11 cellular contexts compared by ENCODE assay signal in the genomic region with DNA sequence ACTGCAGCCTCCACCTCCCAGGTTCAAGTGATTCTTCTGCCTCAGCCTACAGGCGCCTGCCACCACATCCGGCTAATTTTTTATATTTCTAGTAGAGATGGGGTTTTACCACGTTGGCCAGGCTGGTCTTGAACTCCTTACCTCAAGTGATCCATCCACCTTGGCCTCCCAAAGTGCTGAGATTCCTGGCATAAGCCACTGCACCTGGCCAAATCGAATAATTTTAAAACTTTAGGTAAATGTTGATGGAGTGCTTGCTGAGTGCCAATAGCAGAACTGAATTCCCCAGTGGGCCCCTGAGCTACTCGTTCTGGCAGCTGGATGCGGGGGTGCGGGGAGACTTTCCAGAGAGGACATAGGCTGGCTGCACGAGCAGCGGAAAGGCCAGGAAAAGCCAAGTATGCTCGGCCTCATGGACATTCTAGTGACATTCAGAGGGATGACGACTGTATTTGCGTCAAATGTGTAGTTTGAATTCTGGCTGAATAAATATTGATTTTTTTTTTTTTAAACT. TPM values are rescaled to one million over a fixed set of nuclear protein-coding genes. Genes with fewer than 3 reads are reported as not detected.
DNase-seq lines count a peak whose midpoint lies in the region; ATAC-seq, FAIRE-seq and TF ChIP-seq lines count a peak whose summit lies in the region.
"Had no signal": no experiment of that assay in that cellular context is flagged by ENCODE, and none has a peak within 500 bp of the region (broad histone marks: within the 10 kb centered on the region; RNA-seq: fewer than 3 reads in every experiment).

No MANE protein-coding gene starts in this region.

- no peaks in the 10 kb centered on the region for H3K9me3 ChIP-seq in ascending aorta
- no peaks in the 10 kb centered on the region for H3K9me3 ChIP-seq in HepG2 (ENCODE audit: low read length)
- no peaks in the 10 kb centered on the region for H3K9me3 ChIP-seq in subcutaneous abdominal adipose tissue (ENCODE audit: control insufficient read depth in 5 of 5, low read length in 5 of 5)

- CTCF ChIA-PET in HepG2 (lab: Yijun Ruan, JAX; ENCODE audit: low intra/inter-chr PET ratio, low total read pairs), result no interaction called here

- FAIRE-seq in HepG2 (lab: Jason Lieb, UNC), result no peak
- no peak for FAIRE-seq in H54 (lab: Jason Lieb, UNC)

- H3K27me3 ChIP-seq in ascending aorta, result no peaks in the 10 kb centered on the region
- no peaks in the 10 kb centered on the region for H3K27me3 ChIP-seq in HepG2 (ENCODE audit: control insufficient read depth in 1 of 2, insufficient read depth in 2 of 2, low read length in 2 of 2)
- no peaks in the 10 kb centered on the region for H3K27me3 ChIP-seq in subcutaneous abdominal adipose tissue (ENCODE audit: control insufficient read depth in 5 of 5, insufficient read depth in 4 of 5, low read length in 5 of 5)

- DNase-seq in DMS 273 (lab: John Stamatoyannopoulos, UW; ENCODE audit: unreplicated experiment) (peak; percentile 33), DMS 273 treated with DMSO at 0.1 percent for 48 hours (lab: John Stamatoyannopoulos, UW) (no peak), ascending aorta (ENCODE audit: low spot score in 2 of 2) (peak in 1 of 2 donors; percentile 82), HepG2 (ENCODE audit: low spot score) (no peak), H54 (ENCODE audit: insufficient read length, low spot score) (no peak), COR-L47 (lab: John Stamatoyannopoulos, UW) (no peak), NCI-H526 treated with DMSO at 0.1 percent for 48 hours (lab: John Stamatoyannopoulos, UW) (no peak)
- DNase-seq: NCI-H510A treated with DMSO at 0.1 percent for 48 hours had no signal

- no peak for ATAC-seq in HepG2

- in situ Hi-C loops in HepG2 (cut with HindIII; ENCODE audit: extremely low pct_ligation_motif_present, low pct_unique_long_range_greater_than_20kb), result no loop called here

- intact Hi-C loops in ascending aorta (cut with DNase I) (loop anchor here (1.0 kb wide), 1 partner anchor 41 kb away; a partner anchor contains a TSS), HepG2 (cut with micrococcal nuclease; ENCODE audit: unreplicated experiment) (no loop called here)

- H2AFZ ChIP-seq in HepG2 (ENCODE audit: low read length), result no peak overlapping the region

- no peak overlapping the region for H3K9ac ChIP-seq in HepG2 (ENCODE audit: insufficient read depth, low read depth, low read length)
- no peak overlapping the region for H3K9ac ChIP-seq in subcutaneous abdominal adipose tissue (ENCODE audit: low read length in 5 of 5)

- H3K79me2 ChIP-seq in HepG2 (ENCODE audit: insufficient read depth, low read length), result peaks cover under 1% of the 10 kb centered on the region

- BruUV-seq in HepG2 (replicated peaks; lab: Mats Ljungman, UMichigan), result no TSS peak

- TF ChIP-seq CTCF in ascending aorta (IDR thresholded peaks at IDR 0.05), result no peak
- no peak for TF ChIP-seq CTCF in HepG2 (CRISPR knock-in tag; IDR thresholded peaks at IDR 0.05)

- H4K20me1 ChIP-seq in HepG2 (ENCODE audit: insufficient read depth, low read length), result peaks cover 9% of the 10 kb centered on the region

- WGBS in HepG2 (ENCODE audit: low lambda C conversion rate), result 90% methylated on average over 12 of the region's 12 CpGs

- no peak overlapping the region for H3K4me3 ChIP-seq in ascending aorta
- H3K4me3 ChIP-seq in HepG2 (replicated peaks in 1 of 3; ENCODE audit: insufficient read depth in 1 of 3, low read depth in 2 of 3, low read length in 3 of 3), result no peak overlapping the region
- no peak overlapping the region for H3K4me3 ChIP-seq in subcutaneous abdominal adipose tissue (ENCODE audit: low read depth in 1 of 5, low read length in 5 of 5)

- peaks cover 8 to 17% of the 10 kb centered on the region in 2 donors for H3K4me1 ChIP-seq in ascending aorta
- H3K4me1 ChIP-seq in HepG2 (ENCODE audit: insufficient read depth, low read length), result peaks cover 27% of the 10 kb centered on the region
- H3K4me1 ChIP-seq in subcutaneous abdominal adipose tissue (ENCODE audit: control insufficient read depth in 5 of 5, insufficient read depth in 5 of 5, low read length in 5 of 5), result peaks cover 5 to 35% (median 24%) of the 10 kb centered on the region in 5 donors

- TF ChIP-seq RAD21 in HepG2 (CRISPR knock-in tag; IDR thresholded peaks at IDR 0.05), result no peak

- TF ChIP-seq POLR2A in HepG2 (IDR thresholded peaks at IDR 0.05; ENCODE audit: insufficient read depth in 1 of 2, low read depth in 2 of 2, low read length in 2 of 2) (no peak), H54 (IDR thresholded peaks at IDR 0.05; ENCODE audit: low read depth, low read length) (no peak)

- POLR2A ChIA-PET in HepG2 (lab: Yijun Ruan, JAX), result interaction anchor here (1.4 to 2.3 kb wide), 3 partner anchors 16 to 338 kb away, joined by 3 to 20 read pairs (median 12); a partner anchor contains a TSS

- peaks cover 13 to 26% of the 10 kb centered on the region in 2 donors for H3K36me3 ChIP-seq in ascending aorta
- H3K36me3 ChIP-seq in HepG2 (replicated peaks in 1 of 2; ENCODE audit: control insufficient read depth in 1 of 2, insufficient read depth in 2 of 2, low read length in 2 of 2), result peaks cover 25 to 65% of the 10 kb centered on the region in 2 experiments
- H3K36me3 ChIP-seq in subcutaneous abdominal adipose tissue (ENCODE audit: control insufficient read depth in 5 of 5, insufficient read depth in 5 of 5, low read length in 5 of 5), result peaks cover 0 to 51% (median 38%) of the 10 kb centered on the region in 5 donors

- H3K27ac ChIP-seq in ascending aorta, result peak overlapping the region; percentile 75 to 80
- no peak overlapping the region for H3K27ac ChIP-seq in HepG2 (ENCODE audit: extremely low read length, insufficient read depth, low read length)
- peak overlapping the region; percentile 90 for H3K27ac ChIP-seq in subcutaneous abdominal adipose tissue (ENCODE audit: low read depth, low read length)

- H3K4me2 ChIP-seq in HepG2 (ENCODE audit: low read depth, low read length), result no peak overlapping the region

- TF ChIP-seq EP300 in HepG2 (IDR thresholded peaks at IDR 0.05; ENCODE audit: low read depth in 2 of 2, low read length in 2 of 2), result no peak
- TF ChIP-seq EP300 in HepG2 (CRISPR knock-in tag; IDR thresholded peaks at IDR 0.05; ENCODE audit: borderline replicate concordance), result no peak

RNA-seq across cellular contexts. Expression of a gene that starts 16.8 kb away (rescaled TPM):
- total RNA-seq in ascending aorta (4.4 TPM), HepG2 (2016; rRNA removed; fragmentation: Illumina TruSeq; extraction: Trizol) (13.4 and 13.6 TPM in 2 replicates)
- total RNA-seq in HepG2 (2016; cell fraction: cytosol; rRNA removed; fragmentation: Illumina TruSeq; extraction: Trizol; ENCODE audit: low read depth), result 2.6 and 2.9 TPM in 2 replicates
- total RNA-seq in HepG2 (2016; cell fraction: insoluble cytoplasmic fraction; rRNA removed; fragmentation: Illumina TruSeq; extraction: Trizol), result 12.1 and 13.9 TPM in 2 replicates
- total RNA-seq in HepG2 (2016; cell fraction: membrane; rRNA removed; fragmentation: Illumina TruSeq; extraction: Trizol), result 4.8 and 6.0 TPM in 2 replicates
- total RNA-seq in HepG2 (2016; cell fraction: nucleus; rRNA removed; fragmentation: Illumina TruSeq; extraction: Trizol), result 10.7 and 13.3 TPM in 2 replicates
- polyA plus RNA-seq in HepG2 (2011; rRNA removed), result 12.4 and 15.5 TPM in 2 replicates
- 8.6 and 12.5 TPM in 2 replicates for polyA plus RNA-seq in HepG2 (2011; cell fraction: cytosol; rRNA removed)
- 30.8 and 35.5 TPM in 2 replicates for polyA plus RNA-seq in HepG2 (2011; cell fraction: nucleus; rRNA removed)
- 7.0 and 8.7 TPM in 2 replicates for polyA plus RNA-seq in HepG2 (2012)
- polyA plus RNA-seq in HepG2 (2016; cell fraction: cytosol; fragmentation: Illumina TruSeq; extraction: Trizol; ENCODE audit: low read depth), result 1.7 and 2.3 TPM in 2 replicates
- 11.2 and 13.9 TPM in 2 replicates for polyA plus RNA-seq in HepG2 (2016; cell fraction: insoluble cytoplasmic fraction; fragmentation: Illumina TruSeq; extraction: Trizol; ENCODE audit: low read depth)
- 3.5 and 4.0 TPM in 2 replicates for polyA plus RNA-seq in HepG2 (2016; cell fraction: membrane; fragmentation: Illumina TruSeq; extraction: Trizol; ENCODE audit: low read depth)
- polyA plus RNA-seq in HepG2 (2016; cell fraction: nucleus; fragmentation: Illumina TruSeq; extraction: Trizol; ENCODE audit: insufficient read depth, low read depth), result 24.7 and 26.6 TPM in 2 replicates
- 25.6 and 44.8 TPM in 2 replicates for polyA minus RNA-seq in HepG2 (2011; rRNA and poly(A)+ RNA removed; ENCODE audit: low replicate concordance)
- 10.1 and 12.2 TPM in 2 replicates for polyA minus RNA-seq in HepG2 (2011; cell fraction: cytosol; rRNA and poly(A)+ RNA removed)
- polyA minus RNA-seq in HepG2 (2011; cell fraction: nucleus; rRNA and poly(A)+ RNA removed), result 13.0 and 15.2 TPM in 2 replicates

RNA-seq across cellular contexts. Expression of a gene that starts 37.0 kb away (rescaled TPM):
- total RNA-seq in ascending aorta, result 140 TPM
- 379 and 474 TPM in 2 replicates for total RNA-seq in HepG2 (2016; rRNA removed; fragmentation: Illumina TruSeq; extraction: Trizol)
- total RNA-seq in HepG2 (2016; cell fraction: cytosol; rRNA removed; fragmentation: Illumina TruSeq; extraction: Trizol; ENCODE audit: low read depth), result 152 and 180 TPM in 2 replicates
- total RNA-seq in HepG2 (2016; cell fraction: insoluble cytoplasmic fraction; rRNA removed; fragmentation: Illumina TruSeq; extraction: Trizol), result 390 and 529 TPM in 2 replicates
- total RNA-seq in HepG2 (2016; cell fraction: membrane; rRNA removed; fragmentation: Illumina TruSeq; extraction: Trizol), result 186 and 193 TPM in 2 replicates
- total RNA-seq in HepG2 (2016; cell fraction: nucleus; rRNA removed; fragmentation: Illumina TruSeq; extraction: Trizol), result 157 and 160 TPM in 2 replicates
- polyA plus RNA-seq in HepG2 (2011; rRNA removed), result 235 and 269 TPM in 2 replicates
- 392 and 430 TPM in 2 replicates for polyA plus RNA-seq in HepG2 (2011; cell fraction: cytosol; rRNA removed)
- polyA plus RNA-seq in HepG2 (2011; cell fraction: nucleus; rRNA removed), result 129 and 177 TPM in 2 replicates
- polyA plus RNA-seq in HepG2 (2012), result 257 and 326 TPM in 2 replicates
- polyA plus RNA-seq in HepG2 (2016; cell fraction: cytosol; fragmentation: Illumina TruSeq; extraction: Trizol; ENCODE audit: low read depth), result 191 and 202 TPM in 2 replicates
- polyA plus RNA-seq in HepG2 (2016; cell fraction: insoluble cytoplasmic fraction; fragmentation: Illumina TruSeq; extraction: Trizol; ENCODE audit: low read depth), result 553 and 620 TPM in 2 replicates
- polyA plus RNA-seq in HepG2 (2016; cell fraction: membrane; fragmentation: Illumina TruSeq; extraction: Trizol; ENCODE audit: low read depth), result 198 and 200 TPM in 2 replicates
- polyA plus RNA-seq in HepG2 (2016; cell fraction: nucleus; fragmentation: Illumina TruSeq; extraction: Trizol; ENCODE audit: insufficient read depth, low read depth), result 307 and 322 TPM in 2 replicates
- polyA minus RNA-seq in HepG2 (2011; rRNA and poly(A)+ RNA removed; ENCODE audit: low replicate concordance), result 34.3 and 99.7 TPM in 2 replicates
- polyA minus RNA-seq in HepG2 (2011; cell fraction: cytosol; rRNA and poly(A)+ RNA removed), result 87.8 and 91.0 TPM in 2 replicates
- polyA minus RNA-seq in HepG2 (2011; cell fraction: nucleus; rRNA and poly(A)+ RNA removed), result 84.2 and 94.6 TPM in 2 replicates

RNA-seq across cellular contexts. Expression of a gene that starts 41.4 kb away (rescaled TPM):
- total RNA-seq in ascending aorta, result 421 TPM
- total RNA-seq in HepG2 (2016; rRNA removed; fragmentation: Illumina TruSeq; extraction: Trizol), result 47.4 and 60.4 TPM in 2 replicates
- 101 and 115 TPM in 2 replicates for total RNA-seq in HepG2 (2016; cell fraction: cytosol; rRNA removed; fragmentation: Illumina TruSeq; extraction: Trizol; ENCODE audit: low read depth)
- total RNA-seq in HepG2 (2016; cell fraction: insoluble cytoplasmic fraction; rRNA removed; fragmentation: Illumina TruSeq; extraction: Trizol), result 43.2 and 63.0 TPM in 2 replicates
- total RNA-seq in HepG2 (2016; cell fraction: membrane; rRNA removed; fragmentation: Illumina TruSeq; extraction: Trizol), result 157 and 168 TPM in 2 replicates
- total RNA-seq in HepG2 (2016; cell fraction: nucleus; rRNA removed; fragmentation: Illumina TruSeq; extraction: Trizol), result 38.4 and 45.7 TPM in 2 replicates
- polyA plus RNA-seq in HepG2 (2011; rRNA removed), result 52.0 and 76.2 TPM in 2 replicates
- 70.1 and 111 TPM in 2 replicates for polyA plus RNA-seq in HepG2 (2011; cell fraction: cytosol; rRNA removed)
- 318 and 399 TPM in 2 replicates for polyA plus RNA-seq in HepG2 (2011; cell fraction: nucleus; rRNA removed)
- polyA plus RNA-seq in HepG2 (2012), result 33.4 and 43.8 TPM in 2 replicates
- polyA plus RNA-seq in HepG2 (2016; cell fraction: cytosol; fragmentation: Illumina TruSeq; extraction: Trizol; ENCODE audit: low read depth), result 106 and 116 TPM in 2 replicates
- polyA plus RNA-seq in HepG2 (2016; cell fraction: insoluble cytoplasmic fraction; fragmentation: Illumina TruSeq; extraction: Trizol; ENCODE audit: low read depth), result 41.2 and 50.1 TPM in 2 replicates
- 127 and 134 TPM in 2 replicates for polyA plus RNA-seq in HepG2 (2016; cell fraction: membrane; fragmentation: Illumina TruSeq; extraction: Trizol; ENCODE audit: low read depth)
- 94.3 and 97.4 TPM in 2 replicates for polyA plus RNA-seq in HepG2 (2016; cell fraction: nucleus; fragmentation: Illumina TruSeq; extraction: Trizol; ENCODE audit: insufficient read depth, low read depth)
- polyA minus RNA-seq in HepG2 (2011; rRNA and poly(A)+ RNA removed; ENCODE audit: low replicate concordance), result 183 and 195 TPM in 2 replicates
- 55.6 and 63.5 TPM in 2 replicates for polyA minus RNA-seq in HepG2 (2011; cell fraction: cytosol; rRNA and poly(A)+ RNA removed)
- 34.1 and 36.8 TPM in 2 replicates for polyA minus RNA-seq in HepG2 (2011; cell fraction: nucleus; rRNA and poly(A)+ RNA removed)

RNA-seq across cellular contexts. Expression of a gene that starts 41.9 kb away (rescaled TPM):
- total RNA-seq in ascending aorta (8.6 TPM), HepG2 (2016; rRNA removed; fragmentation: Illumina TruSeq; extraction: Trizol) (2.0 and 4.9 TPM in 2 replicates)
- total RNA-seq in HepG2 (2016; cell fraction: cytosol; rRNA removed; fragmentation: Illumina TruSeq; extraction: Trizol; ENCODE audit: low read depth), result 1.2 and 2.9 TPM in 2 replicates
- total RNA-seq in HepG2 (2016; cell fraction: insoluble cytoplasmic fraction; rRNA removed; fragmentation: Illumina TruSeq; extraction: Trizol), result 1.4 and 4.7 TPM in 2 replicates
- 2.1 and 3.5 TPM in 2 replicates for total RNA-seq in HepG2 (2016; cell fraction: membrane; rRNA removed; fragmentation: Illumina TruSeq; extraction: Trizol)
- 6.1 and 7.0 TPM in 2 replicates for total RNA-seq in HepG2 (2016; cell fraction: nucleus; rRNA removed; fragmentation: Illumina TruSeq; extraction: Trizol)
- 12.8 and 18.3 TPM in 2 replicates for polyA plus RNA-seq in HepG2 (2011; rRNA removed)
- polyA plus RNA-seq in HepG2 (2011; cell fraction: cytosol; rRNA removed), result 8.9 and 13.0 TPM in 2 replicates
- 94.5 and 107 TPM in 2 replicates for polyA plus RNA-seq in HepG2 (2011; cell fraction: nucleus; rRNA removed)
- 15.3 and 17.5 TPM in 2 replicates for polyA plus RNA-seq in HepG2 (2012)
- polyA plus RNA-seq in HepG2 (2016; cell fraction: cytosol; fragmentation: Illumina TruSeq; extraction: Trizol; ENCODE audit: low read depth), result 2.1 and 2.6 TPM in 2 replicates
- polyA plus RNA-seq in HepG2 (2016; cell fraction: insoluble cytoplasmic fraction; fragmentation: Illumina TruSeq; extraction: Trizol; ENCODE audit: low read depth), result 2.3 and 2.4 TPM in 2 replicates
- polyA plus RNA-seq in HepG2 (2016; cell fraction: membrane; fragmentation: Illumina TruSeq; extraction: Trizol; ENCODE audit: low read depth), result 2.2 and 3.1 TPM in 2 replicates
- polyA plus RNA-seq in HepG2 (2016; cell fraction: nucleus; fragmentation: Illumina TruSeq; extraction: Trizol; ENCODE audit: insufficient read depth, low read depth), result 10.1 and 13.4 TPM in 2 replicates
- 0.70 and 11.9 TPM in 2 replicates for polyA minus RNA-seq in HepG2 (2011; rRNA and poly(A)+ RNA removed; ENCODE audit: low replicate concordance)
- polyA minus RNA-seq in HepG2 (2011; cell fraction: cytosol; rRNA and poly(A)+ RNA removed), result 3.6 and 6.2 TPM in 2 replicates
- 7.0 and 7.2 TPM in 2 replicates for polyA minus RNA-seq in HepG2 (2011; cell fraction: nucleus; rRNA and poly(A)+ RNA removed)
- total RNA-seq: A172, cerebellum had no signal

RNA-seq across cellular contexts. Expression of a gene that starts 49.0 kb away (rescaled TPM):
- total RNA-seq in ascending aorta, result not detected
- total RNA-seq in HepG2 (2016; rRNA removed; fragmentation: Illumina TruSeq; extraction: Trizol), result 1.2 and 3.4 TPM in 2 replicates
- 0.97 TPM in 1 of 2 replicates, not detected in the other for total RNA-seq in HepG2 (2016; cell fraction: cytosol; rRNA removed; fragmentation: Illumina TruSeq; extraction: Trizol; ENCODE audit: low read depth)
- 0.89 and 3.4 TPM in 2 replicates for total RNA-seq in HepG2 (2016; cell fraction: insoluble cytoplasmic fraction; rRNA removed; fragmentation: Illumina TruSeq; extraction: Trizol)
- total RNA-seq in HepG2 (2016; cell fraction: membrane; rRNA removed; fragmentation: Illumina TruSeq; extraction: Trizol), result 1.1 and 1.4 TPM in 2 replicates
- 4.3 and 4.4 TPM in 2 replicates for total RNA-seq in HepG2 (2016; cell fraction: nucleus; rRNA removed; fragmentation: Illumina TruSeq; extraction: Trizol)
- polyA plus RNA-seq in HepG2 (2011; rRNA removed), result 6.9 and 7.5 TPM in 2 replicates
- 1.1 and 1.6 TPM in 2 replicates for polyA plus RNA-seq in HepG2 (2011; cell fraction: cytosol; rRNA removed)
- polyA plus RNA-seq in HepG2 (2011; cell fraction: nucleus; rRNA removed), result 68.8 and 75.7 TPM in 2 replicates
- 5.5 and 6.7 TPM in 2 replicates for polyA plus RNA-seq in HepG2 (2012)
- 0.62 and 0.70 TPM in 2 replicates for polyA plus RNA-seq in HepG2 (2016; cell fraction: cytosol; fragmentation: Illumina TruSeq; extraction: Trizol; ENCODE audit: low read depth)
- 1.5 and 1.7 TPM in 2 replicates for polyA plus RNA-seq in HepG2 (2016; cell fraction: insoluble cytoplasmic fraction; fragmentation: Illumina TruSeq; extraction: Trizol; ENCODE audit: low read depth)
- 1.4 and 1.7 TPM in 2 replicates for polyA plus RNA-seq in HepG2 (2016; cell fraction: membrane; fragmentation: Illumina TruSeq; extraction: Trizol; ENCODE audit: low read depth)
- 23.3 and 27.4 TPM in 2 replicates for polyA plus RNA-seq in HepG2 (2016; cell fraction: nucleus; fragmentation: Illumina TruSeq; extraction: Trizol; ENCODE audit: insufficient read depth, low read depth)
- polyA minus RNA-seq in HepG2 (2011; rRNA and poly(A)+ RNA removed; ENCODE audit: low replicate concordance), result 3.2 and 7.0 TPM in 2 replicates
- polyA minus RNA-seq in HepG2 (2011; cell fraction: cytosol; rRNA and poly(A)+ RNA removed), result 1.6 and 3.5 TPM in 2 replicates
- 5.3 and 7.7 TPM in 2 replicates for polyA minus RNA-seq in HepG2 (2011; cell fraction: nucleus; rRNA and poly(A)+ RNA removed)
